ENCODE assay signal across 13 cellular contexts in the genomic region with DNA sequence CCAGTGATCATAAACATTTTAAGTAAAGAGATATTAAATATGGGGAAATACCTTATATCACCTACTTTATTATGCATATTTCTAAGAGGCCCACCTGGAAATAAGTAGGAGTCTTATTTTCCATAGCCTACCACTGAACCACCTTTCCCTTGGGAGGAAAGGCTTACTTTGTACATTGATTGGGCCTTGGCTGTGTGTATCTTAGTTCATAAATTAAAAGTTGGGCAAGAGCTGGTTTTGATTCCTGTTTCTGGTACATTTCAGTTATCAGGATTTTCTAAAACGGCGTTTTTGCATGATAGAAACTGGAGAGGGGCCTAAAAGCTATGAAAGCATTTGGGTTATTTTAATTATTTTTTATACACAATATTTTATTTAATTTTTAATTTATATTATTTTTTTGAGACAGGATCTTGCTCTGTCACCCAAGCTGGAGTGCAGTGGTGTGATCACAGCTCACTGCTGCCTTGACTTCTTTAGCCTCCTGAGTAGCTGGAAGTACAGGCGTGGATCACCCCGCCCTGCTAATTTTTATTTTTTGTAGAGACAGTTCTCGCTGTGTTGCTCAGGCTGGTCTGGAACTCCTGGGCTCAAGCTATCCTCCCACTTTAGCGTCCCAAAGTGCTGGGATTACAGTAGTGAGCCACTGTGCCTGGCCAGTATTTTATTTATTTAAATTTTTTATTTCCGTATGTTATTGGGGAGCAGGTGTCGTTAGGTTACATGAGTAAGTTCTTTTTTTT.
DNase-seq lines count a peak whose midpoint lies in the region; ATAC-seq and TF ChIP-seq lines count a peak whose summit lies in the region.
"Had no signal": no experiment of that assay in that cellular context is flagged by ENCODE, and none has a peak within 500 bp of the region (broad histone marks: within the 10 kb centered on the region; RNA-seq: fewer than 3 reads in every experiment).

No MANE protein-coding gene starts in this region.

- peak overlapping the region; percentile 96 for H3K4me3 Mint-ChIP-seq in stimulated activated naive CD8-positive, alpha-beta T cell treated with anti-CD3 and anti-CD28 coated beads, Interleukin-15, Interleukin-2, amounts not matched to agents 100 ng/mL and 50 ng/mL, for 24 hours

- no peak for DNase-seq in stimulated activated naive CD8-positive, alpha-beta T cell treated with anti-CD3 and anti-CD28 coated beads, Interleukin-15, Interleukin-2, amounts not matched to agents 100 U/mL and 50 U/mL, for 24 hours
- peak; percentile 10 for DNase-seq in OCI-M1 (lab: John Stamatoyannopoulos, UW)
- DNase-seq in fibroblast of pulmonary artery (ENCODE audit: low read depth): no peak
- no peak for DNase-seq in NCI-H526 treated with DMSO at 0.1 percent for 48 hours (lab: John Stamatoyannopoulos, UW)
- DNase-seq in stimulated activated naive CD4-positive, alpha-beta T cell treated with Interleukin-2 at 50 U/mL for 16 hours (lab: John Stamatoyannopoulos, UW): no peak
- no peak for DNase-seq in caudate nucleus (lab: John Stamatoyannopoulos, UW)
- no peak for DNase-seq in central memory CD4-positive, alpha-beta T cell
- DNase-seq: activated naive CD4-positive, alpha-beta T cell treated with anti-CD3 and anti-CD28 coated beads for 36 hours; naive B cell; NCI-H748 treated with DMSO at 0.1 percent for 48 hours; substantia nigra had no signal

- H3K4me3 ChIP-seq in fibroblast of pulmonary artery (replicated peaks; ENCODE audit: low read depth, low read length): peak overlapping the region; percentile 86

- peaks cover 59% of the 10 kb centered on the region for H3K4me1 Mint-ChIP-seq in stimulated activated naive CD8-positive, alpha-beta T cell treated with anti-CD3 and anti-CD28 coated beads, Interleukin-15, Interleukin-2, amounts not matched to agents 100 ng/mL and 50 ng/mL, for 24 hours (ENCODE audit: low read depth)

- no peak for TF ChIP-seq CTCF in fibroblast of pulmonary artery (IDR thresholded peaks at IDR 0.05; ENCODE audit: low read length, missing control alignments)

- H3K36me3 Mint-ChIP-seq in stimulated activated naive CD8-positive, alpha-beta T cell treated with anti-CD3 and anti-CD28 coated beads, Interleukin-15, Interleukin-2, amounts not matched to agents 100 ng/mL and 50 ng/mL, for 24 hours (ENCODE audit: low read depth): peaks cover 13% of the 10 kb centered on the region
- H3K36me3 Mint-ChIP-seq: naive B cell had no signal

- H3K9me3 Mint-ChIP-seq in stimulated activated naive CD8-positive, alpha-beta T cell treated with anti-CD3 and anti-CD28 coated beads, Interleukin-15, Interleukin-2, amounts not matched to agents 100 ng/mL and 50 ng/mL, for 24 hours: no peaks in the 10 kb centered on the region
- H3K9me3 Mint-ChIP-seq: activated naive CD4-positive, alpha-beta T cell treated with anti-CD3 and anti-CD28 coated beads for 36 hours; naive B cell had no signal

- ATAC-seq in stimulated activated naive CD8-positive, alpha-beta T cell treated with anti-CD3 and anti-CD28 coated beads, Interleukin-15, Interleukin-2, amounts not matched to agents 100 U/mL and 50 U/mL, for 24 hours: no peak

- no peak overlapping the region for H3K27ac ChIP-seq in caudate nucleus (ENCODE audit: low read depth, low read length)
- H3K27ac ChIP-seq: C4-2B had no signal

- no peak overlapping the region for H3K27ac Mint-ChIP-seq in stimulated activated naive CD8-positive, alpha-beta T cell treated with anti-CD3 and anti-CD28 coated beads, Interleukin-15, Interleukin-2, amounts not matched to agents 100 ng/mL and 50 ng/mL, for 24 hours
- H3K27ac Mint-ChIP-seq: activated naive CD4-positive, alpha-beta T cell treated with anti-CD3 and anti-CD28 coated beads for 36 hours had no signal

- H3K27me3 Mint-ChIP-seq in stimulated activated naive CD8-positive, alpha-beta T cell treated with anti-CD3 and anti-CD28 coated beads, Interleukin-15, Interleukin-2, amounts not matched to agents 100 ng/mL and 50 ng/mL, for 24 hours: no peaks in the 10 kb centered on the region
- H3K27me3 Mint-ChIP-seq: naive B cell had no signal
